Comparison of ENCODE assay signal across 26 cellular contexts in genomic region chr15:77039217-77039533, GRCh38.
"Had no signal": no experiment of that assay in that cellular context is flagged by ENCODE, and none has a peak within 500 bp of the region (broad histone marks: within the 10 kb centered on the region; RNA-seq: fewer than 3 reads in every experiment).

No MANE protein-coding gene starts in this region.

- H3K4me1 ChIP-seq: lower lobe of right lung, upper lobe of right lung had no signal

- H3K9me3 Mint-ChIP-seq: activated B cell treated with CpG ODN at 0.5 μM for 24 hours; activated naive CD4-positive, alpha-beta T cell treated with anti-CD3 and anti-CD28 coated beads, Interleukin-2, amount 50 U/mL, for 24 hours; dendritic cell treated with granulocyte-macrophage colony-stimulating factor and Interleukin-4, amounts not matched to agents 40 ng/mL and 50 ng/mL, for 4 days had no signal

- H3K27ac ChIP-seq: lower lobe of right lung, neural progenitor cell, spleen, upper lobe of right lung had no signal

- H3K4me3 ChIP-seq: lower lobe of right lung, mucosa of descending colon, neural progenitor cell, spleen, upper lobe of right lung had no signal

- DNase-seq: activated B cell treated with CpG ODN at 0.5 μM for 24 hours; activated CD4-positive, alpha-beta T cell treated with anti-CD3 and anti-CD28 coated beads, Interleukin-2, amount 10 ng/mL, durations not matched to agents 7 days and 5 days; activated CD8-positive, alpha-beta memory T cell treated with anti-CD3 and anti-CD28 coated beads, Interleukin-2, amount 10 ng/mL, durations not matched to agents 7 days and 5 days; activated CD8-positive, alpha-beta T cell treated with anti-CD3 and anti-CD28 coated beads for 36 hours; activated effector memory CD4-positive, alpha-beta T cell treated with Interleukin-2 at 50 U/mL for 16 hours; activated T-cell treated with anti-CD3 and anti-CD28 coated beads for 4 hours; aorta; effector CD4-positive, alpha-beta T cell; erythroblast; foreskin fibroblast; kidney; mesendoderm; naive B cell; retina; SK-N-SH; spleen; stimulated activated CD4-positive, alpha-beta T cell treated with anti-CD3 and anti-CD28 coated beads, Interleukin-4, amount 100 ng/mL, for 1 hour; stimulated activated naive CD4-positive, alpha-beta T cell treated with Interleukin-2 at 50 U/mL for 16 hours; T1000 had no signal

- H3K27me3 Mint-ChIP-seq: activated B cell treated with CpG ODN at 0.5 μM for 24 hours; activated CD4-positive, alpha-beta T cell treated with anti-CD3 and anti-CD28 coated beads, Interleukin-2, amount 10 ng/mL, durations not matched to agents 7 days and 5 days; activated CD8-positive, alpha-beta memory T cell treated with anti-CD3 and anti-CD28 coated beads, Interleukin-2, amount 10 ng/mL, durations not matched to agents 7 days and 5 days; activated CD8-positive, alpha-beta T cell treated with anti-CD3 and anti-CD28 coated beads for 36 hours; activated naive CD4-positive, alpha-beta T cell treated with anti-CD3 and anti-CD28 coated beads, Interleukin-2, amount 50 U/mL, for 24 hours; brain; dendritic cell treated with granulocyte-macrophage colony-stimulating factor and Interleukin-4, amounts not matched to agents 40 ng/mL and 50 ng/mL, for 4 days; naive B cell had no signal

- H3K36me3 ChIP-seq: neural progenitor cell had no signal

- H3K27me3 ChIP-seq: neural progenitor cell, spleen, upper lobe of right lung had no signal

- ATAC-seq: activated CD8-positive, alpha-beta memory T cell treated with anti-CD3 and anti-CD28 coated beads, Interleukin-2, amount 10 ng/mL, durations not matched to agents 7 days and 5 days; activated CD8-positive, alpha-beta T cell treated with anti-CD3 and anti-CD28 coated beads for 36 hours had no signal

- H3K4me3 Mint-ChIP-seq: activated B cell treated with CpG ODN at 0.5 μM for 24 hours; activated CD4-positive, alpha-beta T cell treated with anti-CD3 and anti-CD28 coated beads, Interleukin-2, amount 10 ng/mL, durations not matched to agents 7 days and 5 days; activated CD8-positive, alpha-beta memory T cell treated with anti-CD3 and anti-CD28 coated beads, Interleukin-2, amount 10 ng/mL, durations not matched to agents 7 days and 5 days; activated CD8-positive, alpha-beta T cell treated with anti-CD3 and anti-CD28 coated beads for 36 hours; activated naive CD4-positive, alpha-beta T cell treated with anti-CD3 and anti-CD28 coated beads, Interleukin-2, amount 50 U/mL, for 24 hours; brain; dendritic cell treated with granulocyte-macrophage colony-stimulating factor and Interleukin-4, amounts not matched to agents 40 ng/mL and 50 ng/mL, for 4 days; neural progenitor cell had no signal

- H3K27ac Mint-ChIP-seq: activated CD8-positive, alpha-beta memory T cell treated with anti-CD3 and anti-CD28 coated beads, Interleukin-2, amount 10 ng/mL, durations not matched to agents 7 days and 5 days; activated naive CD4-positive, alpha-beta T cell treated with anti-CD3 and anti-CD28 coated beads, Interleukin-2, amount 50 U/mL, for 24 hours; dendritic cell treated with granulocyte-macrophage colony-stimulating factor and Interleukin-4, amounts not matched to agents 40 ng/mL and 50 ng/mL, for 4 days; neural progenitor cell had no signal

- H3K9me3 ChIP-seq: lower lobe of right lung, mucosa of descending colon, SK-N-SH, spleen, upper lobe of right lung had no signal
